15 cellular contexts compared by ENCODE assay signal in genomic region chr1:243950166-243950565, GRCh38.
DNase-seq lines count a peak whose midpoint lies in the region; ATAC-seq and TF ChIP-seq lines count a peak whose summit lies in the region.
"Had no signal": no experiment of that assay in that cellular context is flagged by ENCODE, and none has a peak within 500 bp of the region (broad histone marks: within the 10 kb centered on the region; RNA-seq: fewer than 3 reads in every experiment).

No MANE protein-coding gene starts in this region.

- H3K27ac ChIP-seq in mesendoderm (ENCODE audit: low read depth, low read length), result no peak overlapping the region
- no peak overlapping the region for H3K27ac ChIP-seq in naive thymus-derived CD4-positive, alpha-beta T cell (ENCODE audit: low read depth, low read length)
- H3K27ac ChIP-seq: VCaP had no signal

- H3K4me3 Mint-ChIP-seq in naive thymus-derived CD4-positive, alpha-beta T cell, result no peak overlapping the region
- H3K4me3 Mint-ChIP-seq: CD8-positive, alpha-beta memory T cell; endodermal cell had no signal

- no peak overlapping the region for H4K8ac ChIP-seq in mesendoderm (ENCODE audit: low read depth, low read length)

- H3K18ac ChIP-seq in mesendoderm (ENCODE audit: low read length), result no peak overlapping the region

- no peaks in the 10 kb centered on the region for H3K9me3 Mint-ChIP-seq in naive thymus-derived CD4-positive, alpha-beta T cell
- H3K9me3 Mint-ChIP-seq: CD8-positive, alpha-beta memory T cell; endodermal cell had no signal

- no peaks in the 10 kb centered on the region for H3K36me3 Mint-ChIP-seq in naive thymus-derived CD4-positive, alpha-beta T cell
- H3K36me3 Mint-ChIP-seq: CD8-positive, alpha-beta memory T cell had no signal

- peak; percentile 95 for DNase-seq in COLO829 (ENCODE audit: low spot score)
- peak; percentile 3 for DNase-seq in NCI-H2171 (lab: John Stamatoyannopoulos, UW)
- DNase-seq in choroid plexus epithelial cell (ENCODE audit: low read depth), result peak; percentile 79
- peak; percentile 62 for DNase-seq in mesendoderm
- DNase-seq in naive thymus-derived CD4-positive, alpha-beta T cell, result no peak
- no peak for DNase-seq in GM13977 (ENCODE audit: low spot score)
- DNase-seq in SKM-1 (lab: John Stamatoyannopoulos, UW; ENCODE audit: unreplicated experiment), result no peak
- DNase-seq: activated CD8-positive, alpha-beta memory T cell treated with anti-CD3 and anti-CD28 coated beads, Interleukin-2, amount 50 U/mL, for 48 hours; CD8-positive, alpha-beta memory T cell; endodermal cell; left colon; NCI-H345 had no signal

- H3K79me1 ChIP-seq in mesendoderm (ENCODE audit: low read length), result no peaks in the 10 kb centered on the region

- POLR2A ChIA-PET in naive thymus-derived CD4-positive, alpha-beta T cell (lab: Charles Lee), result no interaction called here

- intact Hi-C loops in naive thymus-derived CD4-positive, alpha-beta T cell (cut with micrococcal nuclease), result no loop called here

- CTCF ChIA-PET in naive thymus-derived CD4-positive, alpha-beta T cell (lab: Charles Lee), result no interaction called here

- no peaks in the 10 kb centered on the region for H3K36me3 ChIP-seq in mesendoderm (ENCODE audit: control insufficient read depth, insufficient read depth, low read length)
- no peaks in the 10 kb centered on the region for H3K36me3 ChIP-seq in naive thymus-derived CD4-positive, alpha-beta T cell (ENCODE audit: control insufficient read depth in 2 of 3, insufficient read depth in 3 of 3, low read length in 3 of 3)

- no peak overlapping the region for H4K5ac ChIP-seq in mesendoderm (ENCODE audit: low read length)

- no peak overlapping the region for H3K9ac ChIP-seq in mesendoderm (ENCODE audit: low read length)

- H3K4me2 ChIP-seq in mesendoderm (ENCODE audit: low read length), result no peak overlapping the region

- no peaks in the 10 kb centered on the region for H3K4me1 ChIP-seq in mesendoderm (ENCODE audit: control insufficient read depth, low read depth, low read length)
- H3K4me1 ChIP-seq in naive thymus-derived CD4-positive, alpha-beta T cell (ENCODE audit: control insufficient read depth in 2 of 2, insufficient read depth in 2 of 2, low read length in 2 of 2), result no peaks in the 10 kb centered on the region

- H3K27me3 ChIP-seq in mesendoderm (ENCODE audit: insufficient read depth, low read length, poor library complexity), result no peaks in the 10 kb centered on the region
- H3K27me3 ChIP-seq in naive thymus-derived CD4-positive, alpha-beta T cell (ENCODE audit: control insufficient read depth in 2 of 2, insufficient read depth in 2 of 2, low read length in 2 of 2), result no peaks in the 10 kb centered on the region

- no peaks in the 10 kb centered on the region for H3K9me3 ChIP-seq in naive thymus-derived CD4-positive, alpha-beta T cell (ENCODE audit: control insufficient read depth in 2 of 3, low read length in 3 of 3)

- no peak overlapping the region for H3K27ac Mint-ChIP-seq in naive thymus-derived CD4-positive, alpha-beta T cell
- H3K27ac Mint-ChIP-seq: CD8-positive, alpha-beta memory T cell; endodermal cell had no signal

- no peak overlapping the region for H3K56ac ChIP-seq in mesendoderm (ENCODE audit: low read length)

- no peak overlapping the region for H3K4ac ChIP-seq in mesendoderm (ENCODE audit: low read depth, low read length)

- WGBS in mesendoderm (ENCODE audit: extremely low coverage, insufficient coverage, low lambda C conversion rate), result no CpG with 5 or more reads among the region's 3 CpGs

- H3K79me2 ChIP-seq in mesendoderm (ENCODE audit: control insufficient read depth, insufficient read depth, low read length), result no peaks in the 10 kb centered on the region

- no peak for TF ChIP-seq CTCF in choroid plexus epithelial cell (conservative IDR thresholded peaks at IDR 0.05; ENCODE audit: low read depth, low read length)
- TF ChIP-seq CTCF in GM13977 (IDR thresholded peaks at IDR 0.05; ENCODE audit: extremely low read depth, insufficient read depth, missing control alignments), result no peak

- no peak overlapping the region for H2BK15ac ChIP-seq in mesendoderm (replicated peaks; ENCODE audit: low read depth)

- H3K27me3 Mint-ChIP-seq in naive thymus-derived CD4-positive, alpha-beta T cell, result no peaks in the 10 kb centered on the region

- H3K4me3 ChIP-seq in choroid plexus epithelial cell (ENCODE audit: low read depth, low read length) (no peak overlapping the region), mesendoderm (ENCODE audit: low read length) (no peak overlapping the region)
- no peak overlapping the region for H3K4me3 ChIP-seq in naive thymus-derived CD4-positive, alpha-beta T cell (ENCODE audit: low read length)

- no peak overlapping the region for H3K23ac ChIP-seq in mesendoderm (ENCODE audit: low read length)

- no peak overlapping the region for H2AK5ac ChIP-seq in mesendoderm (ENCODE audit: low read length)

- no peak for ATAC-seq in GM18867 (IDR thresholded peaks at IDR 0.05; ENCODE audit: unreplicated experiment)
- ATAC-seq in naive thymus-derived CD4-positive, alpha-beta T cell, result no peak
- ATAC-seq: HCT116, left colon had no signal

- no peak overlapping the region for H2BK5ac ChIP-seq in mesendoderm (ENCODE audit: low read length)

- no peak overlapping the region for H2BK120ac ChIP-seq in mesendoderm (ENCODE audit: low read depth, low read length)

- H3K4me1 Mint-ChIP-seq in naive thymus-derived CD4-positive, alpha-beta T cell, result no peaks in the 10 kb centered on the region
- H3K4me1 Mint-ChIP-seq: CD8-positive, alpha-beta memory T cell; endodermal cell had no signal

- in situ Hi-C loops in GM13977 (cut with MboI; ENCODE audit: low pct_unique_long_range_greater_than_20kb, low sequenced_read_pairs, unreplicated experiment), result no loop called here

Comparison
In these comparisons a context has a peak if more than half of its experiments do, and no peak if none do; other contexts are left out.
1. DNase-seq: peak in COLO829 (single experiment), NCI-H2171 (single experiment), choroid plexus epithelial cell (single experiment) and mesendoderm (single experiment); none in naive thymus-derived CD4-positive, alpha-beta T cell (0 of 9), GM13977 (single experiment) and SKM-1 (single experiment).